29 cellular contexts compared by ENCODE assay signal in the genomic region with DNA sequence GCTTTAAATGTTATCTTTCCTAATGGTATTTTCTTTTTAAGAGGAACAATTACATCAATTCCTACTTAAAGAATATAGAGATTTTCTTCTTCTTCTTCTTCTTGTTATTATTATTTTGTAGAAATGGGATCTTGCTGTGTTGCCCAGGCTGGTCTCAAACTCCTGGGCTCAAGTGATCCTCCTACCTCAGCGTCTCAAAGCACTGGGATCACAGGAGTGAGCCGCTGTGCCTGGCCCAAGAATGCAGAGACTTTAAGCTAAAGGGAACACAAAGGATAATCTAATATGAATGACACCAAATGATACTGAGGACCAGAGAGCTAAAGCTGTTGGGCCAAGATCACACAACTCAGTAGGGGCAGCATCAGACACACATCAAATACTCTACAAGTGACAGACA.
"Had no signal": no experiment of that assay in that cellular context is flagged by ENCODE, and none has a peak within 500 bp of the region (broad histone marks: within the 10 kb centered on the region; RNA-seq: fewer than 3 reads in every experiment).

No MANE protein-coding gene starts in this region.

- H3K9me3 Mint-ChIP-seq: dendritic cell treated with granulocyte-macrophage colony-stimulating factor and Interleukin-4, amounts not matched to agents 40 ng/mL and 50 ng/mL, for 4 days; effector memory CD8-positive, alpha-beta T cell; endodermal cell had no signal

- DNase-seq: colonic mucosa; cortex of kidney; dermis blood vessel endothelial cell; dorsolateral prefrontal cortex; effector CD4-positive, alpha-beta T cell; effector CD8-positive, alpha-beta T cell; effector memory CD4-positive, alpha-beta T cell; effector memory CD8-positive, alpha-beta T cell; endodermal cell; erythroblast; esophagus squamous epithelium; foreskin fibroblast; foreskin keratinocyte; foreskin melanocyte; gastrocnemius medialis; glutamatergic neuron; head of caudate nucleus; heart left ventricle; heart right ventricle had no signal

- ATAC-seq: effector memory CD8-positive, alpha-beta T cell; esophagus mucosa; foreskin keratinocyte; gastrocnemius medialis; gastroesophageal sphincter; heart left ventricle; heart right ventricle had no signal

- FAIRE-seq: colon, endometrium, endothelial cell of umbilical vein, frontal cortex had no signal

- H3K27ac ChIP-seq: colonic mucosa, coronary artery, dorsolateral prefrontal cortex, epithelial cell of prostate, esophagus muscularis mucosa, esophagus squamous epithelium, foreskin keratinocyte, gastrocnemius medialis, gastroesophageal sphincter, heart left ventricle, heart right ventricle had no signal

- H3K27me3 ChIP-seq: colonic mucosa, esophagus muscularis mucosa, esophagus squamous epithelium, foreskin keratinocyte, gastroesophageal sphincter had no signal

- H3K4me3 Mint-ChIP-seq: dendritic cell treated with granulocyte-macrophage colony-stimulating factor and Interleukin-4, amounts not matched to agents 40 ng/mL and 50 ng/mL, for 4 days; effector memory CD8-positive, alpha-beta T cell; endodermal cell had no signal

- H3K9me3 ChIP-seq: colonic mucosa, esophagus muscularis mucosa, esophagus squamous epithelium, gastrocnemius medialis, gastroesophageal sphincter, heart left ventricle, heart right ventricle had no signal

- H3K4me3 ChIP-seq: colonic mucosa, coronary artery, dorsolateral prefrontal cortex, esophagus muscularis mucosa, esophagus squamous epithelium, gastrocnemius medialis, gastroesophageal sphincter, heart left ventricle, heart right ventricle had no signal

- H3K4me1 ChIP-seq: colonic mucosa, esophagus muscularis mucosa, foreskin keratinocyte, gastrocnemius medialis, gastroesophageal sphincter, heart left ventricle had no signal

- H3K36me3 ChIP-seq: colonic mucosa, esophagus muscularis mucosa, esophagus squamous epithelium, gastrocnemius medialis, gastroesophageal sphincter, heart left ventricle, heart right ventricle had no signal

- H3K27ac Mint-ChIP-seq: dendritic cell treated with granulocyte-macrophage colony-stimulating factor and Interleukin-4, amounts not matched to agents 40 ng/mL and 50 ng/mL, for 4 days; effector memory CD8-positive, alpha-beta T cell; endodermal cell had no signal
